26 cellular contexts compared by ENCODE assay signal in genomic region chr3:135473449-135473848, GRCh38.
A peak's percentile ranks its signal among the peaks of the same experiment; 100 is the strongest.
DNase-seq lines count a peak whose midpoint lies in the region; ATAC-seq, FAIRE-seq and TF ChIP-seq lines count a peak whose summit lies in the region.
"Had no signal": no experiment of that assay in that cellular context is flagged by ENCODE, and none has a peak within 500 bp of the region (broad histone marks: within the 10 kb centered on the region; RNA-seq: fewer than 3 reads in every experiment).

No MANE protein-coding gene starts in this region.

- H2AK9ac ChIP-seq in IMR-90 (replicated peaks; ENCODE audit: low read depth, low read length, poor library complexity): no peak overlapping the region

- H3K4me1 ChIP-seq in HepG2 (ENCODE audit: insufficient read depth, low read length): no peaks in the 10 kb centered on the region
- no peaks in the 10 kb centered on the region for H3K4me1 ChIP-seq in right lobe of liver
- H3K4me1 ChIP-seq in IMR-90 (ENCODE audit: control insufficient read depth, insufficient read depth, low read length): no peaks in the 10 kb centered on the region
- no peaks in the 10 kb centered on the region for H3K4me1 ChIP-seq in upper lobe of left lung
- H3K4me1 ChIP-seq: BE2C, BLaER1, Caco-2 had no signal

- CTCF ChIA-PET in HepG2 (lab: Yijun Ruan, JAX; ENCODE audit: low intra/inter-chr PET ratio, low total read pairs) (no interaction called here), IMR-90 (lab: Yijun Ruan, JAX) (no interaction called here)

- H3K27me3 ChIP-seq in HepG2 (ENCODE audit: control insufficient read depth in 1 of 2, insufficient read depth in 2 of 2, low read length in 2 of 2) (no peaks in the 10 kb centered on the region), right lobe of liver (no peaks in the 10 kb centered on the region), IMR-90 (ENCODE audit: control insufficient read depth, insufficient read depth, low read length) (no peaks in the 10 kb centered on the region), upper lobe of left lung (no peaks in the 10 kb centered on the region)
- H3K27me3 ChIP-seq: BE2C, BLaER1 had no signal

- no peak for DNase-seq in HepG2 (ENCODE audit: low spot score)
- no peak for DNase-seq in right lobe of liver
- no peak for DNase-seq in IMR-90
- peak; percentile 27 for DNase-seq in NCI-H146 treated with DMSO at 0.1 percent for 48 hours (lab: John Stamatoyannopoulos, UW; ENCODE audit: unreplicated experiment)
- no peak for DNase-seq in upper lobe of left lung
- DNase-seq in NCI-H1694 treated with DMSO at 0.1 percent for 48 hours (lab: John Stamatoyannopoulos, UW): no peak
- DNase-seq: 8988T; ACHN; BE2C; C1 segment of cervical spinal cord; Caco-2; Calu3; CD4-positive, alpha-beta memory T cell; CD4-positive, CD25-positive, alpha-beta regulatory T cell; CD8-positive, alpha-beta memory T cell; DMS79 treated with DMSO at 0.1 percent for 48 hours; GF-D8 had no signal

- no peaks in the 10 kb centered on the region for H3K36me3 Mint-ChIP-seq in stimulated activated memory B cell treated with anti-CD40 and anti-IgM and Interleukin-4, amounts not matched to agents 10 μg/mL and 1 μg/mL and 100 μg/mL, for 72 hours
- H3K36me3 Mint-ChIP-seq: CD14-positive monocyte; CD4-positive, alpha-beta memory T cell; CD4-positive, CD25-positive, alpha-beta regulatory T cell; CD8-positive, alpha-beta memory T cell had no signal

- no peaks in the 10 kb centered on the region for H3K79me2 ChIP-seq in HepG2 (ENCODE audit: insufficient read depth, low read length)

- no peak for ATAC-seq in HepG2
- ATAC-seq in right lobe of liver: no peak
- ATAC-seq in IMR-90 (ENCODE audit: low read depth): no peak
- peak; percentile 5 for ATAC-seq in stimulated activated memory B cell treated with anti-CD40 and anti-IgM and Interleukin-4, amounts not matched to agents 10 μg/mL and 1 μg/mL and 100 μg/mL, for 72 hours
- ATAC-seq in upper lobe of left lung (ENCODE audit: low FRiP score in 2 of 2): no peak
- ATAC-seq in HG02588 (IDR thresholded peaks at IDR 0.05; ENCODE audit: unreplicated experiment): no peak

- TF ChIP-seq RAD21 in HepG2 (CRISPR knock-in tag; IDR thresholded peaks at IDR 0.05) (no peak), IMR-90 (IDR thresholded peaks at IDR 0.05; ENCODE audit: low read length) (no peak)

- H3K27me3 Mint-ChIP-seq in stimulated activated memory B cell treated with anti-CD40 and anti-IgM and Interleukin-4, amounts not matched to agents 10 μg/mL and 1 μg/mL and 100 μg/mL, for 72 hours: no peaks in the 10 kb centered on the region
- H3K27me3 Mint-ChIP-seq: CD4-positive, alpha-beta memory T cell; CD4-positive, CD25-positive, alpha-beta regulatory T cell; CD8-positive, alpha-beta memory T cell had no signal

- H3K18ac ChIP-seq in IMR-90 (ENCODE audit: low read depth, low read length): no peak overlapping the region

- no peak overlapping the region for H2AFZ ChIP-seq in HepG2 (ENCODE audit: low read length)
- H2AFZ ChIP-seq in IMR-90 (replicated peaks; ENCODE audit: low read length, poor library complexity): no peak overlapping the region

- no peaks in the 10 kb centered on the region for H3K9me3 ChIP-seq in HepG2 (ENCODE audit: low read length)
- no peaks in the 10 kb centered on the region for H3K9me3 ChIP-seq in right lobe of liver
- no peaks in the 10 kb centered on the region for H3K9me3 ChIP-seq in IMR-90 (ENCODE audit: control insufficient read depth, insufficient read depth, low read length)
- H3K9me3 ChIP-seq in upper lobe of left lung: no peaks in the 10 kb centered on the region
- H3K9me3 ChIP-seq: BE2C, BLaER1, Caco-2 had no signal

- BruUV-seq in HepG2 (replicated peaks; lab: Mats Ljungman, UMichigan): no TSS peak
- BruUV-seq in IMR-90 (replicated peaks; lab: Mats Ljungman, UMichigan): no TSS peak

- H3K36me3 ChIP-seq in HepG2 (replicated peaks in 1 of 2; ENCODE audit: control insufficient read depth in 1 of 2, insufficient read depth in 2 of 2, low read length in 2 of 2) (no peaks in the 10 kb centered on the region), right lobe of liver (no peaks in the 10 kb centered on the region), IMR-90 (ENCODE audit: control insufficient read depth, insufficient read depth, low read length) (no peaks in the 10 kb centered on the region), upper lobe of left lung (no peaks in the 10 kb centered on the region)
- H3K36me3 ChIP-seq: BE2C, BLaER1 had no signal

- H3K4me2 ChIP-seq in HepG2 (ENCODE audit: low read depth, low read length) (no peak overlapping the region), IMR-90 (ENCODE audit: low read depth, low read length) (no peak overlapping the region)
- H3K4me2 ChIP-seq: BLaER1 had no signal

- H3K4me3 Mint-ChIP-seq in stimulated activated memory B cell treated with anti-CD40 and anti-IgM and Interleukin-4, amounts not matched to agents 10 μg/mL and 1 μg/mL and 100 μg/mL, for 72 hours: no peak overlapping the region
- H3K4me3 Mint-ChIP-seq: CD14-positive monocyte; CD4-positive, alpha-beta memory T cell; CD4-positive, CD25-positive, alpha-beta regulatory T cell; CD8-positive, alpha-beta memory T cell had no signal

- in situ Hi-C loops in HepG2 (cut with HindIII; ENCODE audit: extremely low pct_ligation_motif_present, low pct_unique_long_range_greater_than_20kb) (no loop called here), IMR-90 (cut with MboI; ENCODE audit: low sequenced_read_pairs) (no loop called here)

- dilution Hi-C loops in IMR-90 (cut with HindIII; ENCODE audit: low sequenced_read_pairs, unreplicated experiment): no loop called here

- no peaks in the 10 kb centered on the region for H3K9me1 ChIP-seq in IMR-90 (ENCODE audit: insufficient read depth, low read length)

- FAIRE-seq in HepG2 (lab: Jason Lieb, UNC): no peak
- FAIRE-seq: A204.1, D721Med, G401.6, GM12891, GM19239 had no signal

- no peak overlapping the region for H2BK120ac ChIP-seq in IMR-90 (ENCODE audit: low read depth, low read length)

- no peak for TF ChIP-seq POLR2A in HepG2 (IDR thresholded peaks at IDR 0.05; ENCODE audit: insufficient read depth in 1 of 2, low read depth in 2 of 2, low read length in 2 of 2)
- no peak for TF ChIP-seq POLR2A in right lobe of liver (IDR thresholded peaks at IDR 0.05)
- TF ChIP-seq POLR2A in IMR-90 (IDR thresholded peaks at IDR 0.05; ENCODE audit: low read depth, low read length): no peak
- no peak for TF ChIP-seq POLR2A in upper lobe of left lung (IDR thresholded peaks at IDR 0.05)

- H2BK5ac ChIP-seq in IMR-90 (ENCODE audit: low read depth, low read length, poor library complexity, severe bottlenecking): no peak overlapping the region

- TF ChIP-seq CTCF in HepG2 (CRISPR knock-in tag; IDR thresholded peaks at IDR 0.05) (no peak), right lobe of liver (IDR thresholded peaks at IDR 0.05) (no peak), IMR-90 (conservative IDR thresholded peaks at IDR 0.05; ENCODE audit: low read depth, low read length) (no peak), upper lobe of left lung (IDR thresholded peaks at IDR 0.05) (no peak)

- no peak overlapping the region for H3K4me3 ChIP-seq in HepG2 (replicated peaks in 1 of 3; ENCODE audit: insufficient read depth in 1 of 3, low read depth in 2 of 3, low read length in 3 of 3)
- H3K4me3 ChIP-seq in right lobe of liver: no peak overlapping the region
- H3K4me3 ChIP-seq in IMR-90 (ENCODE audit: insufficient read depth, low read depth, low read length): no peak overlapping the region
- H3K4me3 ChIP-seq in upper lobe of left lung: no peak overlapping the region
- H3K4me3 ChIP-seq: BLaER1 had no signal

- H2BK15ac ChIP-seq in IMR-90 (ENCODE audit: low read depth, low read length): no peak overlapping the region

- no peak overlapping the region for H4K8ac ChIP-seq in IMR-90 (ENCODE audit: low read depth in 2 of 2, low read length in 2 of 2)

- no peak overlapping the region for H2BK20ac ChIP-seq in IMR-90 (ENCODE audit: low read depth, low read length)

- H3K9me3 Mint-ChIP-seq in stimulated activated memory B cell treated with anti-CD40 and anti-IgM and Interleukin-4, amounts not matched to agents 10 μg/mL and 1 μg/mL and 100 μg/mL, for 72 hours: no peaks in the 10 kb centered on the region

- H3K79me1 ChIP-seq in IMR-90 (ENCODE audit: low read depth in 1 of 2, low read length in 2 of 2): no peaks in the 10 kb centered on the region

- H3K4ac ChIP-seq in IMR-90 (ENCODE audit: low read depth, low read length): no peak overlapping the region

- TF ChIP-seq EP300 in HepG2 (IDR thresholded peaks at IDR 0.05; ENCODE audit: low read depth in 2 of 2, low read length in 2 of 2): no peak
- TF ChIP-seq EP300 in HepG2 (CRISPR knock-in tag; IDR thresholded peaks at IDR 0.05; ENCODE audit: borderline replicate concordance): no peak
- no peak for TF ChIP-seq EP300 in upper lobe of left lung (IDR thresholded peaks at IDR 0.05)

- H3K27ac ChIP-seq in HepG2 (ENCODE audit: extremely low read length, insufficient read depth, low read length): no peak overlapping the region
- H3K27ac ChIP-seq in right lobe of liver: no peak overlapping the region
- H3K27ac ChIP-seq in IMR-90 (ENCODE audit: insufficient read depth, low read length): no peak overlapping the region
- H3K27ac ChIP-seq in upper lobe of left lung: no peak overlapping the region
- H3K27ac ChIP-seq: BLaER1 had no signal

- H3K27ac Mint-ChIP-seq in stimulated activated memory B cell treated with anti-CD40 and anti-IgM and Interleukin-4, amounts not matched to agents 10 μg/mL and 1 μg/mL and 100 μg/mL, for 72 hours: no peak overlapping the region
- H3K27ac Mint-ChIP-seq: CD14-positive monocyte; CD4-positive, CD25-positive, alpha-beta regulatory T cell; CD8-positive, alpha-beta memory T cell had no signal

- no peak overlapping the region for H3K14ac ChIP-seq in IMR-90 (replicated peaks; ENCODE audit: low read depth, low read length)

- POLR2A ChIA-PET in HepG2 (lab: Yijun Ruan, JAX): no interaction called here
- POLR2A ChIA-PET in IMR-90 (lab: Charles Lee; ENCODE audit: unreplicated experiment): no interaction called here

- H4K20me1 ChIP-seq in HepG2 (ENCODE audit: insufficient read depth, low read length): no peaks in the 10 kb centered on the region
- no peaks in the 10 kb centered on the region for H4K20me1 ChIP-seq in IMR-90 (ENCODE audit: insufficient read depth, low read length)
- H4K20me1 ChIP-seq: BLaER1 had no signal

- no peak overlapping the region for H3K56ac ChIP-seq in IMR-90 (ENCODE audit: extremely low read depth, insufficient read depth, low read length)

- no peak overlapping the region for H4K5ac ChIP-seq in IMR-90 (ENCODE audit: low read depth, low read length)

- H3K9ac ChIP-seq in HepG2 (ENCODE audit: insufficient read depth, low read depth, low read length): no peak overlapping the region
- H3K9ac ChIP-seq in IMR-90 (ENCODE audit: low read depth, low read length): no peak overlapping the region
- H3K9ac ChIP-seq: BLaER1 had no signal

- H2AK5ac ChIP-seq in IMR-90 (ENCODE audit: low read depth, low read length): no peak overlapping the region

- H3K4me1 Mint-ChIP-seq in stimulated activated memory B cell treated with anti-CD40 and anti-IgM and Interleukin-4, amounts not matched to agents 10 μg/mL and 1 μg/mL and 100 μg/mL, for 72 hours: no peaks in the 10 kb centered on the region
- H3K4me1 Mint-ChIP-seq: CD14-positive monocyte; CD4-positive, alpha-beta memory T cell; CD4-positive, CD25-positive, alpha-beta regulatory T cell; CD8-positive, alpha-beta memory T cell had no signal

- H4K91ac ChIP-seq in IMR-90 (ENCODE audit: insufficient read depth, low read depth, low read length): no peak overlapping the region

- intact Hi-C loops in HepG2 (cut with micrococcal nuclease; ENCODE audit: unreplicated experiment): no loop called here
- intact Hi-C loops in right lobe of liver (cut with DNase I): no loop called here
- intact Hi-C loops in IMR-90 (cut with micrococcal nuclease): no loop called here

- H3K23ac ChIP-seq in IMR-90 (ENCODE audit: low read depth, low read length): no peak overlapping the region
